11 cellular contexts compared by ENCODE assay signal in genomic region chr1:1063261-1063944, GRCh38. TPM values are rescaled to one million over a fixed set of nuclear protein-coding genes. Genes with fewer than 3 reads are reported as not detected.
DNase-seq lines count a peak whose midpoint lies in the region; ATAC-seq, FAIRE-seq and TF ChIP-seq lines count a peak whose summit lies in the region.
"Had no signal": no experiment of that assay in that cellular context is flagged by ENCODE, and none has a peak within 500 bp of the region (broad histone marks: within the 10 kb centered on the region; RNA-seq: fewer than 3 reads in every experiment).

No MANE protein-coding gene starts in this region.

- H3K36me3 ChIP-seq in astrocyte (ENCODE audit: insufficient read depth, low read length) (no peaks in the 10 kb centered on the region), GM23248 (ENCODE audit: low read depth) (no peaks in the 10 kb centered on the region)
- H3K36me3 ChIP-seq: BE2C, lower lobe of right lung had no signal

- no peaks in the 10 kb centered on the region for H3F3A ChIP-seq in GM23248 (ENCODE audit: insufficient read depth)

- peaks cover 5% of the 10 kb centered on the region for H3K27me3 Mint-ChIP-seq in activated T-cell treated with anti-CD3 and anti-CD28 coated beads, Interleukin-2, amount 50 U/mL, for 72 hours (ENCODE audit: low read depth)
- peaks cover 4% of the 10 kb centered on the region for H3K27me3 Mint-ChIP-seq in astrocyte (ENCODE audit: low read depth, unreplicated experiment)

- in situ Hi-C loops in GM23248 (cut with MboI): no loop called here

- peaks cover 0 to 23% of the 10 kb centered on the region in 2 donors for H3K36me3 Mint-ChIP-seq in activated T-cell treated with anti-CD3 and anti-CD28 coated beads, Interleukin-2, amount 50 U/mL, for 72 hours (ENCODE audit: insufficient read depth in 2 of 2)
- peaks cover 2% of the 10 kb centered on the region for H3K36me3 Mint-ChIP-seq in astrocyte (ENCODE audit: low read depth, unreplicated experiment)
- H3K36me3 Mint-ChIP-seq in stimulated activated effector memory CD8-positive, alpha-beta T cell treated with anti-CD3 and anti-CD28 coated beads, Interleukin-12 subunit alpha, Interleukin-12 subunit beta, amount 100 ng/mL, for 72 hours: peaks cover 69% of the 10 kb centered on the region

- WGBS in GM23248 (ENCODE audit: low coverage in 1 of 2, low lambda C conversion rate in 2 of 2, missing lambda C conversion rate in 2 of 2), 2 experiments: 58 to 68% methylated on average over 16 to 24 of the region's 24 CpGs

- TF ChIP-seq CTCF in NB4 (IDR thresholded peaks at IDR 0.05; ENCODE audit: low read depth, low read length): no peak
- TF ChIP-seq CTCF in astrocyte (IDR thresholded peaks at IDR 0.05; ENCODE audit: insufficient read depth, low read depth, low read length): no peak
- no peak for TF ChIP-seq CTCF in D721Med (IDR thresholded peaks at IDR 0.05; ENCODE audit: insufficient read depth, missing control alignments)

- H3K4me3 Mint-ChIP-seq in activated T-cell treated with anti-CD3 and anti-CD28 coated beads, Interleukin-2, amount 50 U/mL, for 72 hours: peak overlapping the region; percentile 75 to 95
- H3K4me3 Mint-ChIP-seq in astrocyte (ENCODE audit: unreplicated experiment): no peak overlapping the region
- peak overlapping the region; percentile 79 for H3K4me3 Mint-ChIP-seq in stimulated activated effector memory CD8-positive, alpha-beta T cell treated with anti-CD3 and anti-CD28 coated beads, Interleukin-12 subunit alpha, Interleukin-12 subunit beta, amount 100 ng/mL, for 72 hours

- no peak for TF ChIP-seq POLR2A in NB4 (IDR thresholded peaks at IDR 0.05; ENCODE audit: extremely low read depth, insufficient read length)

- H3K4me1 Mint-ChIP-seq in activated T-cell treated with anti-CD3 and anti-CD28 coated beads, Interleukin-2, amount 50 U/mL, for 72 hours (ENCODE audit: low read depth): peaks cover 56% of the 10 kb centered on the region
- H3K4me1 Mint-ChIP-seq in astrocyte (ENCODE audit: low read depth, unreplicated experiment): peaks cover 6% of the 10 kb centered on the region
- H3K4me1 Mint-ChIP-seq in stimulated activated effector memory CD8-positive, alpha-beta T cell treated with anti-CD3 and anti-CD28 coated beads, Interleukin-12 subunit alpha, Interleukin-12 subunit beta, amount 100 ng/mL, for 72 hours: peaks cover 49% of the 10 kb centered on the region

- no peak overlapping the region for H3K4me3 ChIP-seq in NB4 (ENCODE audit: low read depth, low read length)
- H3K4me3 ChIP-seq in astrocyte (ENCODE audit: insufficient read depth, low read depth, low read length): no peak overlapping the region
- no peak overlapping the region for H3K4me3 ChIP-seq in GM23248
- H3K4me3 ChIP-seq: lower lobe of right lung had no signal

- H3K9me3 ChIP-seq in astrocyte (ENCODE audit: insufficient read depth, low read depth, low read length) (no peaks in the 10 kb centered on the region), GM23248 (ENCODE audit: low read depth) (no peaks in the 10 kb centered on the region)
- H3K9me3 ChIP-seq: BE2C, lower lobe of right lung had no signal

- no peaks in the 10 kb centered on the region for H3K9me3 Mint-ChIP-seq in activated T-cell treated with anti-CD3 and anti-CD28 coated beads, Interleukin-2, amount 50 U/mL, for 72 hours
- H3K9me3 Mint-ChIP-seq in astrocyte (ENCODE audit: unreplicated experiment): no peaks in the 10 kb centered on the region
- H3K9me3 Mint-ChIP-seq in stimulated activated effector memory CD8-positive, alpha-beta T cell treated with anti-CD3 and anti-CD28 coated beads, Interleukin-12 subunit alpha, Interleukin-12 subunit beta, amount 100 ng/mL, for 72 hours: no peaks in the 10 kb centered on the region

- H3K27ac ChIP-seq in astrocyte (ENCODE audit: low read depth, low read length) (peak overlapping the region; percentile 75), GM23248 (no peak overlapping the region)
- H3K27ac ChIP-seq: lower lobe of right lung had no signal

- H3K9me2 ChIP-seq in GM23248 (ENCODE audit: insufficient read depth): no peaks in the 10 kb centered on the region

- no peaks in the 10 kb centered on the region for H3K27me3 ChIP-seq in astrocyte (ENCODE audit: insufficient read depth, low read length)
- H3K27me3 ChIP-seq in GM23248 (replicated peaks; ENCODE audit: insufficient read depth): peaks cover 21% of the 10 kb centered on the region

- H3K79me2 ChIP-seq in astrocyte (ENCODE audit: insufficient read depth, low read length): no peaks in the 10 kb centered on the region
- no peaks in the 10 kb centered on the region for H3K79me2 ChIP-seq in GM23248 (ENCODE audit: insufficient read depth)

- peak overlapping the region; percentile 4 for H3K27ac Mint-ChIP-seq in activated T-cell treated with anti-CD3 and anti-CD28 coated beads, Interleukin-2, amount 50 U/mL, for 72 hours
- no peak overlapping the region for H3K27ac Mint-ChIP-seq in astrocyte (ENCODE audit: unreplicated experiment)
- peak overlapping the region; percentile 95 for H3K27ac Mint-ChIP-seq in stimulated activated effector memory CD8-positive, alpha-beta T cell treated with anti-CD3 and anti-CD28 coated beads, Interleukin-12 subunit alpha, Interleukin-12 subunit beta, amount 100 ng/mL, for 72 hours

- no peak for DNase-seq in activated T-cell treated with anti-CD3 and anti-CD28 coated beads, Interleukin-2, amount 50 U/mL, for 72 hours
- no peak for DNase-seq in activated T-cell treated with anti-CD3 and anti-CD28 coated beads, Interleukin-2, amount 50 U/mL, for 48 hours
- DNase-seq in NB4 (ENCODE audit: low read depth) (peak; percentile 42), astrocyte (ENCODE audit: low read depth) (no peak), left ventricle myocardium superior (no peak), GM23248 (no peak), D721Med (ENCODE audit: insufficient read length, low spot score) (no peak)
- DNase-seq in stimulated activated effector memory CD8-positive, alpha-beta T cell treated with anti-CD3 and anti-CD28 coated beads, Interleukin-12 subunit alpha, Interleukin-12 subunit beta, amount 100 ng/mL, for 72 hours (ENCODE audit: low spot score in 2 of 2): no peak

- peak in 1 of 2 donors; percentile 2 for ATAC-seq in activated T-cell treated with anti-CD3 and anti-CD28 coated beads, Interleukin-2, amount 50 U/mL, for 72 hours (replicated peaks in 1 of 2)
- peak; percentile 0 for ATAC-seq in stimulated activated effector memory CD8-positive, alpha-beta T cell treated with anti-CD3 and anti-CD28 coated beads, Interleukin-12 subunit alpha, Interleukin-12 subunit beta, amount 100 ng/mL, for 72 hours
- no peak for ATAC-seq in left ventricle myocardium superior

- H4K20me1 ChIP-seq in astrocyte (ENCODE audit: insufficient read depth, low read length) (peaks cover 8% of the 10 kb centered on the region), GM23248 (ENCODE audit: insufficient read depth) (no peaks in the 10 kb centered on the region)

- intact Hi-C loops in left ventricle myocardium superior (cut with micrococcal nuclease): no loop called here

- H2AFZ ChIP-seq in astrocyte (ENCODE audit: low read depth, low read length): no peak overlapping the region
- no peak overlapping the region for H2AFZ ChIP-seq in GM23248

- peak overlapping the region; percentile 79 for H3K4me2 ChIP-seq in astrocyte (ENCODE audit: low read length)
- no peak overlapping the region for H3K4me2 ChIP-seq in GM23248 (ENCODE audit: unreplicated experiment)

- FAIRE-seq in astrocyte (lab: Jason Lieb, UNC): no peak
- no peak for FAIRE-seq in D721Med (lab: Jason Lieb, UNC)

- H3K9ac ChIP-seq in astrocyte (ENCODE audit: low read length): peak overlapping the region; percentile 74
- H3K9ac ChIP-seq in GM23248: no peak overlapping the region

- peaks cover 29% of the 10 kb centered on the region for H3K4me1 ChIP-seq in astrocyte (ENCODE audit: insufficient read depth, low read length)
- H3K4me1 ChIP-seq in GM23248 (ENCODE audit: insufficient read depth): no peaks in the 10 kb centered on the region
- H3K4me1 ChIP-seq: BE2C had no signal

RNA-seq across cellular contexts. Expression of gene RNF223, which starts 10.7 kb away (rescaled TPM):
- under 1 TPM in 1 of 2 donors, not detected in 1; 0.12 TPM for total RNA-seq in activated T-cell treated with anti-CD3 and anti-CD28 coated beads, Interleukin-2, amount 50 U/mL, for 72 hours
- 0.18 and 0.38 TPM in 2 replicates for total RNA-seq in astrocyte
- not detected for total RNA-seq in left ventricle myocardium superior
- not detected in 2 replicates for total RNA-seq in GM23248 (2014; rRNA removed; shearing (Covaris generic))
- not detected in 2 replicates for polyA plus RNA-seq in GM23248 (2016; fragmentation: Nextera tagmentation; extraction: Ambion mirVana)
- total RNA-seq: osteocyte had no signal

RNA-seq across cellular contexts. Expression of gene AGRN, which starts 43.5 kb away (rescaled TPM):
- 100 to 1,000 TPM in 1 of 2 donors, 10 to 100 TPM in 1; 69.0 to 112 TPM for total RNA-seq in activated T-cell treated with anti-CD3 and anti-CD28 coated beads, Interleukin-2, amount 50 U/mL, for 72 hours
- total RNA-seq in astrocyte (589 and 603 TPM in 2 replicates), left ventricle myocardium superior (18.5 TPM)
- 43.2 and 55.1 TPM in 2 replicates for total RNA-seq in GM23248 (2014; rRNA removed; shearing (Covaris generic))
- polyA plus RNA-seq in GM23248 (2016; fragmentation: Nextera tagmentation; extraction: Ambion mirVana): 1.4 and 1.8 TPM in 2 replicates

RNA-seq across cellular contexts. Expression of gene ISG15, which starts 50.1 kb away (rescaled TPM):
- total RNA-seq in activated T-cell treated with anti-CD3 and anti-CD28 coated beads, Interleukin-2, amount 50 U/mL, for 72 hours: 100 to 1,000 TPM in 1 of 2 donors, 10 to 100 TPM in 1; 81.0 to 197 TPM
- 1,830 and 1,896 TPM in 2 replicates for total RNA-seq in astrocyte
- 16.4 TPM for total RNA-seq in left ventricle myocardium superior
- total RNA-seq in GM23248 (2014; rRNA removed; shearing (Covaris generic)): 41.2 and 49.1 TPM in 2 replicates
- 77.0 and 85.7 TPM in 2 replicates for polyA plus RNA-seq in GM23248 (2016; fragmentation: Nextera tagmentation; extraction: Ambion mirVana)

RNA-seq across cellular contexts. Expression of gene C1orf159, which starts 52.5 kb away (rescaled TPM):
- 10 to 100 TPM; 18.0 to 18.6 TPM for total RNA-seq in activated T-cell treated with anti-CD3 and anti-CD28 coated beads, Interleukin-2, amount 50 U/mL, for 72 hours
- 10.6 and 13.9 TPM in 2 replicates for total RNA-seq in astrocyte
- 4.0 TPM for total RNA-seq in left ventricle myocardium superior
- total RNA-seq in GM23248 (2014; rRNA removed; shearing (Covaris generic)): 5.2 and 13.1 TPM in 2 replicates
- polyA plus RNA-seq in GM23248 (2016; fragmentation: Nextera tagmentation; extraction: Ambion mirVana): 11.0 and 11.4 TPM in 2 replicates
